ENCODE assay signal across 7 cellular contexts in genomic region chr15:57615951-57616496, GRCh38. TPM values are rescaled to one million over a fixed set of nuclear protein-coding genes. Genes with fewer than 3 reads are reported as not detected.
DNase-seq lines count a peak whose midpoint lies in the region; ATAC-seq and TF ChIP-seq lines count a peak whose summit lies in the region.
"Not testable (repeated sequence)": the region's sequence is repeated elsewhere in the genome, so short reads cannot be mapped to it uniquely, and the experiment has no call there.
"Had no signal": no experiment of that assay in that cellular context is flagged by ENCODE, and none has a peak within 500 bp of the region (broad histone marks: within the 10 kb centered on the region; RNA-seq: fewer than 3 reads in every experiment).

No MANE protein-coding gene starts in this region.

- H3K4me3 ChIP-seq in H7 (ENCODE audit: insufficient read depth, low read depth, low read length); heart left ventricle; gastrocnemius medialis: not testable (repeated sequence)

- H3K4me1 ChIP-seq in heart left ventricle: peaks cover 9 to 84% (median 55%) of the 10 kb centered on the region in 12 donors
- peaks cover 26 to 41% of the 10 kb centered on the region in 2 donors for H3K4me1 ChIP-seq in gastrocnemius medialis

- intact Hi-C loops in heart left ventricle (cut with DNase I) (loop anchor here in 1 of 10 donors (10.0 kb wide), 1 partner anchor 51 kb away; no protein-coding TSS in a partner anchor), left ventricle myocardium superior (cut with micrococcal nuclease) (loop anchor here (10.0 kb wide), 1 partner anchor 51 kb away; no protein-coding TSS in a partner anchor)
- intact Hi-C loops in gastrocnemius medialis (cut with DNase I; ENCODE audit: low total_unique reads): not testable (repeated sequence)

- H3K27me3 ChIP-seq in H7 (ENCODE audit: control insufficient read depth, insufficient read depth, low read length); heart left ventricle; gastrocnemius medialis: not testable (repeated sequence)

- H3K9me3 ChIP-seq in heart left ventricle, gastrocnemius medialis: not testable (repeated sequence)

- H3K36me3 ChIP-seq in H7 (replicated peaks; ENCODE audit: control insufficient read depth, insufficient read depth, low read length); gastrocnemius medialis: not testable (repeated sequence)
- peaks cover 0 to 31% (median 11%) of the 10 kb centered on the region in 9 donors for H3K36me3 ChIP-seq in heart left ventricle

- ATAC-seq in heart left ventricle: not testable (repeated sequence)
- ATAC-seq in left ventricle myocardium superior: peak; percentile 17
- ATAC-seq in gastrocnemius medialis: peak; percentile 60 to 66

- in situ Hi-C loops in gastrocnemius medialis (cut with MboI; ENCODE audit: low sequenced_read_pairs in 4 of 4): not testable (repeated sequence)

- WGBS in heart left ventricle, 4 donors: 67 to 77% (median 72%) methylated on average over 8 of the region's 8 CpGs

- TF ChIP-seq CTCF in heart left ventricle (IDR thresholded peaks at IDR 0.05); gastrocnemius medialis (IDR thresholded peaks at IDR 0.05 in 4 of 5, conservative IDR thresholded peaks at IDR 0.05 in 1 of 5): not testable (repeated sequence)

- H3K27ac ChIP-seq in heart left ventricle (peak overlapping the region in 10 of 12 donors; percentile 48 to 96 (median 66)), gastrocnemius medialis (peak overlapping the region in 1 of 4 donors; percentile 13)

- not testable (repeated sequence) for TF ChIP-seq POLR2A in heart left ventricle (IDR thresholded peaks at IDR 0.05); gastrocnemius medialis (IDR thresholded peaks at IDR 0.05)

- DNase-seq in DMS 273 (lab: John Stamatoyannopoulos, UW; ENCODE audit: unreplicated experiment): peak; percentile 5
- DNase-seq in H7: peak; percentile 32
- DNase-seq in cerebellar cortex (ENCODE audit: low spot score): peak; percentile 51
- DNase-seq in heart left ventricle, left ventricle myocardium superior: not testable (repeated sequence)
- DNase-seq in gastrocnemius medialis: peak in 1 of 2 donors; percentile 35

RNA-seq across cellular contexts. Expression of gene MYZAP, which starts 24.3 kb away (rescaled TPM):
- total RNA-seq in H7 (2014; rRNA removed; shearing (Covaris generic)): 0.35 and 0.81 TPM in 2 replicates
- total RNA-seq in heart left ventricle (1,000 to 10,000 TPM in 2 of 9 donors, 100 to 1,000 TPM in 7; 359 to 1,065 (median 670) TPM), left ventricle myocardium superior (930 TPM), gastrocnemius medialis (1 to 10 TPM; 1.3 to 9.4 (median 1.4) TPM)
- polyA plus RNA-seq in heart left ventricle: 100 to 1,000 TPM; 280 to 506 TPM
- polyA plus RNA-seq: AG04450 had no signal

Comparison
In these comparisons a context has a peak if more than half of its experiments do, and no peak if none do; other contexts are left out.
1. RNA of gene MYZAP, which starts 24.3 kb away (total RNA-seq): 930 TPM in left ventricle myocardium superior (single experiment) and 359 to 1,065 TPM in heart left ventricle; 1.3 to 9.4 TPM in gastrocnemius medialis and 0.35 to 0.81 TPM in H7; every median in the first group is over 10 times any median in the second.